8 cellular contexts compared by ENCODE assay signal in genomic region chr3:138329127-138329983, GRCh38. TPM values are rescaled to one million over a fixed set of nuclear protein-coding genes. Genes with fewer than 3 reads are reported as not detected.
DNase-seq lines count a peak whose midpoint lies in the region; ATAC-seq and TF ChIP-seq lines count a peak whose summit lies in the region.

TSS of gene NME9 (minus strand) at chr3:138329851. CDS start at chr3:138329335, 516 bp downstream.

- intact Hi-C loops in right cardiac atrium (cut with DNase I), result no loop called here
- intact Hi-C loops in prostate gland (cut with DNase I), result loop anchor here (5.0 kb wide), 1 partner anchor 142 kb away; the partner anchor contains the start of gene ARMC8

- peak within 1 kb of the TSS; percentile 4 for H3K27ac ChIP-seq in right cardiac atrium (ENCODE audit: low read length)
- peak within 1 kb of the TSS; percentile 64 to 78 for H3K27ac ChIP-seq in prostate gland

- TF ChIP-seq CTCF in GM12865 (IDR thresholded peaks at IDR 0.05; ENCODE audit: insufficient read depth, low read depth, low read length, missing control alignments) (peak; percentile 63), prostate gland (IDR thresholded peaks at IDR 0.05) (peak in 3 of 4 experiments; percentile 42 to 57 (median 50))

- under 1% methylated on average over 62 of the region's 62 CpGs for WGBS in right cardiac atrium
- WGBS in prostate gland, result 1% methylated on average over 55 of the region's 62 CpGs

- ATAC-seq in HG02840 (IDR thresholded peaks at IDR 0.05; ENCODE audit: low FRiP score, unreplicated experiment) (peak; percentile 64), right cardiac atrium (peak; percentile 97 to 98)

- no peaks in the 10 kb centered on the region for H3K36me3 ChIP-seq in prostate gland

- no peaks in the 10 kb centered on the region for H3K9me3 ChIP-seq in right cardiac atrium (ENCODE audit: control insufficient read depth, low read length)
- H3K9me3 ChIP-seq in prostate gland, result no peaks in the 10 kb centered on the region

- H3K4me1 ChIP-seq in right cardiac atrium (ENCODE audit: control insufficient read depth, insufficient read depth, low read length), result no peaks in the 10 kb centered on the region
- H3K4me1 ChIP-seq in prostate gland (replicated peaks), result no peaks in the 10 kb centered on the region

- H3K4me3 ChIP-seq in GM12865 (ENCODE audit: low read depth, low read length), result peak within 1 kb of the TSS; percentile 59
- peak within 1 kb of the TSS; percentile 70 for H3K4me3 ChIP-seq in right cardiac atrium (ENCODE audit: low read length)
- H3K4me3 ChIP-seq in prostate gland, result peak within 1 kb of the TSS; percentile 45 to 56

- DNase-seq in GM12865 (ENCODE audit: low read depth) (peak; percentile 73), NCI-H146 treated with DMSO at 0.1 percent for 48 hours (lab: John Stamatoyannopoulos, UW; ENCODE audit: unreplicated experiment) (peak; percentile 98), T-helper 2 cell (peak; percentile 69 to 92 (median 84)), anterior cingulate cortex (lab: John Stamatoyannopoulos, UW) (peak; percentile 22 to 96 (median 82)), right cardiac atrium (peak; percentile 92 to 97 (median 95)), prostate gland (ENCODE audit: low spot score) (peak; percentile 86), ureter (ENCODE audit: low spot score) (peak; percentile 89)

- H3K27me3 ChIP-seq in right cardiac atrium (ENCODE audit: control insufficient read depth, insufficient read depth), result no peaks in the 10 kb centered on the region
- no peaks in the 10 kb centered on the region for H3K27me3 ChIP-seq in prostate gland (replicated peaks; ENCODE audit: insufficient read depth)

- TF ChIP-seq POLR2A in prostate gland (IDR thresholded peaks at IDR 0.05), result peak; percentile 39

RNA-seq across cellular contexts. Expression of gene NME9, which starts in this region (rescaled TPM):
- under 1 TPM in 2 of 4 donors, not detected in 2; 0.17 to 0.35 TPM for total RNA-seq in right cardiac atrium
- polyA plus RNA-seq in right cardiac atrium, result 0.09 TPM
- total RNA-seq in prostate gland, result 1 to 10 TPM in 1 of 2 donors, not detected in 1; 3.2 TPM
- 0.49 TPM for total RNA-seq in ureter

Comparison
In these comparisons a context has a peak if more than half of its experiments do, and no peak if none do; other contexts are left out.
1. Peak in every context shown above with its lines: DNase-seq, ATAC-seq, H3K4me3 ChIP-seq and H3K27ac ChIP-seq.
2. Peak in DNase-seq, ATAC-seq, H3K4me3 ChIP-seq and H3K27ac ChIP-seq in right cardiac atrium; RNA of the gene not detected or under 1 TPM.
3. Peak in DNase-seq in ureter; RNA of the gene not detected or under 1 TPM.